1 cellular context compared by ENCODE assay signal in the genomic region with DNA sequence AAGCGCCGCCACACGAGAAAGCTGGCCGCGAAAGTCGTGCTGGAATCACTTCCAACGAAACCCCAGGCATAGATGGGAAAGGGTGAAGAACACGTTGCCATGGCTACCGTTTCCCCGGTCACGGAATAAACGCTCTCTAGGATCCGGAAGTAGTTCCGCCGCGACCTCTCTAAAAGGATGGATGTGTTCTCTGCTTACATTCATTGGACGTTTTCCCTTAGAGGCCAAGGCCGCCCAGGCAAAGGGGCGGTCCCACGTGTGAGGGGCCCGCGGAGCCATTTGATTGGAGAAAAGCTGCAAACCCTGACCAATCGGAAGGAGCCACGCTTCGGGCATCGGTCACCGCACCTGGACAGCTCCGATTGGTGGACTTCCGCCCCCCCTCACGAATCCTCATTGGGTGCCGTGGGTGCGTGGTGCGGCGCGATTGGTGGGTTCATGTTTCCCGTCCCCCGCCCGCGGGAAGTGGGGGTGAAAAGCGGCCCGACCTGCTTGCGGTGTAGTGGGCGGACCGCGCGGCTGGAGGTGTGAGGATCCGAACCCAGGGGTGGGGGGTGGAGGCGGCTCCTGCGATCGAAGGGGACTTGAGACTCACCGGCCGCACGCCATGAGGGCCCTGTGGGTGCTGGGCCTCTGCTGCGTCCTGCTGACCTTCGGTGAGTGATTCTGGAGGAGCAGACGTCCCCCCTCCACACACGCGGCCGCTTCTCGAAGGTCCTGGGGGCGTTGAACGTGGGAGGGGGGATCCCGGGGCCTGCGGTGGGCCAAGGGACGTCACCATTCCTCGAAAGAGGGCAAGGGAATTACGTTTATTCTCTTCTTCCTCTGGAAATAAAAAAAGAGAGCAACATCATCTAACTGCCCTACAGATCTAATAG.
A peak's percentile ranks its signal among the peaks of the same experiment; 100 is the strongest.
TF ChIP-seq lines count a peak whose summit lies in the region.

HSP90B1 (plus strand) TSS at position 502 of the 878 bp plus-strand sequence; CDS start at position 608, 106 bp downstream.

TF ChIP-seq in liver, 16 proteins besides CTCF, POLR2A, EP300 and RAD21 (continued from another document):
- TF ChIP-seq, protein P1, sequence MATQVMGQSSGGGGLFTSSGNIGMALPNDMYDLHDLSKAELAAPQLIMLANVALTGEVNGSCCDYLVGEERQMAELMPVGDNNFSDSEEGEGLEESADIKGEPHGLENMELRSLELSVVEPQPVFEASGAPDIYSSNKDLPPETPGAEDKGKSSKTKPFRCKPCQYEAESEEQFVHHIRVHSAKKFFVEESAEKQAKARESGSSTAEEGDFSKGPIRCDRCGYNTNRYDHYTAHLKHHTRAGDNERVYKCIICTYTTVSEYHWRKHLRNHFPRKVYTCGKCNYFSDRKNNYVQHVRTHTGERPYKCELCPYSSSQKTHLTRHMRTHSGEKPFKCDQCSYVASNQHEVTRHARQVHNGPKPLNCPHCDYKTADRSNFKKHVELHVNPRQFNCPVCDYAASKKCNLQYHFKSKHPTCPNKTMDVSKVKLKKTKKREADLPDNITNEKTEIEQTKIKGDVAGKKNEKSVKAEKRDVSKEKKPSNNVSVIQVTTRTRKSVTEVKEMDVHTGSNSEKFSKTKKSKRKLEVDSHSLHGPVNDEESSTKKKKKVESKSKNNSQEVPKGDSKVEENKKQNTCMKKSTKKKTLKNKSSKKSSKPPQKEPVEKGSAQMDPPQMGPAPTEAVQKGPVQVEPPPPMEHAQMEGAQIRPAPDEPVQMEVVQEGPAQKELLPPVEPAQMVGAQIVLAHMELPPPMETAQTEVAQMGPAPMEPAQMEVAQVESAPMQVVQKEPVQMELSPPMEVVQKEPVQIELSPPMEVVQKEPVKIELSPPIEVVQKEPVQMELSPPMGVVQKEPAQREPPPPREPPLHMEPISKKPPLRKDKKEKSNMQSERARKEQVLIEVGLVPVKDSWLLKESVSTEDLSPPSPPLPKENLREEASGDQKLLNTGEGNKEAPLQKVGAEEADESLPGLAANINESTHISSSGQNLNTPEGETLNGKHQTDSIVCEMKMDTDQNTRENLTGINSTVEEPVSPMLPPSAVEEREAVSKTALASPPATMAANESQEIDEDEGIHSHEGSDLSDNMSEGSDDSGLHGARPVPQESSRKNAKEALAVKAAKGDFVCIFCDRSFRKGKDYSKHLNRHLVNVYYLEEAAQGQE (IDR thresholded peaks at IDR 0.05), result peak; percentile 78
- TF ChIP-seq SP1 (IDR thresholded peaks at IDR 0.05) (peak; percentile 100), EGR1 (IDR thresholded peaks at IDR 0.05; ENCODE audit: low read depth in 2 of 2) (peak; percentile 65 to 71), RXRA (IDR thresholded peaks at IDR 0.05) (peak; percentile 53 to 54), MAX (IDR thresholded peaks at IDR 0.05) (peak; percentile 86), HNF4A (conservative IDR thresholded peaks at IDR 0.05) (peak; percentile 42 to 53), NR2F2 (IDR thresholded peaks at IDR 0.05) (peak; percentile 88), YY1 (IDR thresholded peaks at IDR 0.05) (peak; percentile 65), FOXA1 (IDR thresholded peaks at IDR 0.05) (peak; percentile 56), GABPA (IDR thresholded peaks at IDR 0.05 in 1 of 2, conservative IDR thresholded peaks at IDR 0.05 in 1 of 2) (peak; percentile 80 to 93)
- TF ChIP-seq, protein P2, sequence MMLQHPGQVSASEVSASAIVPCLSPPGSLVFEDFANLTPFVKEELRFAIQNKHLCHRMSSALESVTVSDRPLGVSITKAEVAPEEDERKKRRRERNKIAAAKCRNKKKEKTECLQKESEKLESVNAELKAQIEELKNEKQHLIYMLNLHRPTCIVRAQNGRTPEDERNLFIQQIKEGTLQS (IDR thresholded peaks at IDR 0.05), result peak; percentile 3
TF ChIP-seq in liver: peak in this region for 14.
